ENCODE assay signal across 9 cellular contexts in genomic region chr3:71102111-71103039, GRCh38.
DNase-seq lines count a peak whose midpoint lies in the region; ATAC-seq lines count a peak whose summit lies in the region.
"Had no signal": no experiment of that assay in that cellular context is flagged by ENCODE, and none has a peak within 500 bp of the region (broad histone marks: within the 10 kb centered on the region; RNA-seq: fewer than 3 reads in every experiment).

No MANE protein-coding gene starts in this region.

- DNase-seq in H4 (ENCODE audit: low spot score) = peak; percentile 67
- DNase-seq in SJCRH30 = peak in 1 of 2 experiments; percentile 15
- DNase-seq in fibroblast of peridontal ligament (ENCODE audit: extremely low read depth) = peak; percentile 100
- DNase-seq in COLO668 (lab: John Stamatoyannopoulos, UW; ENCODE audit: unreplicated experiment) = no peak
- DNase-seq in ecto neural progenitor cell (ENCODE audit: low spot score) = no peak
- DNase-seq: activated CD4-positive, alpha-beta T cell treated with anti-CD3 and anti-CD28 coated beads for 1 hour had no signal

- H3K36me3 ChIP-seq in SJCRH30 (no peaks in the 10 kb centered on the region), skeletal muscle satellite cell (ENCODE audit: insufficient read depth, low read length) (peaks cover 5% of the 10 kb centered on the region)

- H3K4me3 ChIP-seq in SJCRH30 (no peak overlapping the region), skeletal muscle satellite cell (ENCODE audit: low read length) (peak overlapping the region; percentile 13)

- peak overlapping the region; percentile 22; the same call in 1 of the 2 replicates for H3K27ac ChIP-seq in SJCRH30

- H3K4me1 ChIP-seq in SJCRH30 (peaks cover 34% of the 10 kb centered on the region), skeletal muscle satellite cell (ENCODE audit: control insufficient read depth, insufficient read depth, low read length) (peaks cover 51% of the 10 kb centered on the region)

- no peaks in the 10 kb centered on the region for H3K27me3 ChIP-seq in SJCRH30
- H3K27me3 ChIP-seq in skeletal muscle satellite cell (ENCODE audit: control insufficient read depth, insufficient read depth, low read length) = no peaks in the 10 kb centered on the region

- ATAC-seq in GM21447 (IDR thresholded peaks at IDR 0.05; ENCODE audit: unreplicated experiment) = no peak
- no peak for ATAC-seq in GM21529 (IDR thresholded peaks at IDR 0.05; ENCODE audit: unreplicated experiment)

- H3K9me3 ChIP-seq in SJCRH30 (replicated peaks) (no peaks in the 10 kb centered on the region), skeletal muscle satellite cell (replicated peaks; ENCODE audit: low read length) (no peaks in the 10 kb centered on the region)

- peak overlapping the region; percentile 60 for H3K4me2 ChIP-seq in skeletal muscle satellite cell (ENCODE audit: low read length)

- peak overlapping the region; percentile 82 for H3K9ac ChIP-seq in skeletal muscle satellite cell (ENCODE audit: low read depth, low read length)

Comparison
In these comparisons a context has a peak if more than half of its experiments do, and no peak if none do; other contexts are left out.
1. DNase-seq: peak in H4 (single experiment) and fibroblast of peridontal ligament (single experiment); none in COLO668 (single experiment) and ecto neural progenitor cell (single experiment).